18 cellular contexts compared by ENCODE assay signal in the genomic region with DNA sequence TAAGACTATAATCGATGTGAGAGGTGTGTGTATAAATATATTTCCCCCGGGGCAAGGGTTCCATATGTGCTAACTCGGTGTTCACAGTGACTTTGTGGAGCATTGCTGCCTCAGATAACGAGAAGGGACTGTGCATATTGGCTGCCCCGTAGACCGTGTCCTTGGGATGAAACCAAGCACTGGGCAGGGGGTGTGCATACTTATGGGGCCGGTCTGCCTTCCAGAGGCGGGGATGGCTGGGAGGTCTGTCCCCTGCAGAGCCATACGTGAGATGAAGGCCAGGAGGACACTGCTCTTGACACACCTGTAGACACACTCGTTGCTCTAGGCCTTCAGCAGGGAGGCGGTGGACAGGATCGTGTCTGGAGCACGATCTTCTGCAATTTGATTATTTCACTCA. TPM values are rescaled to one million over a fixed set of nuclear protein-coding genes. Genes with fewer than 3 reads are reported as not detected.
A peak's percentile ranks its signal among the peaks of the same experiment; 100 is the strongest.
DNase-seq lines count a peak whose midpoint lies in the region; ATAC-seq, FAIRE-seq and TF ChIP-seq lines count a peak whose summit lies in the region.
"Had no signal": no experiment of that assay in that cellular context is flagged by ENCODE, and none has a peak within 500 bp of the region (broad histone marks: within the 10 kb centered on the region; RNA-seq: fewer than 3 reads in every experiment).

No MANE protein-coding gene starts in this region.

- no peak overlapping the region for H3K9ac ChIP-seq in mesenchymal stem cell (ENCODE audit: low read length)

- H3K9me3 ChIP-seq in mesenchymal stem cell (ENCODE audit: control insufficient read depth, low read length), result no peaks in the 10 kb centered on the region
- H3K9me3 ChIP-seq in WERI-Rb-1 (ENCODE audit: severe bottlenecking), result no peaks in the 10 kb centered on the region
- H3K9me3 ChIP-seq: Peyer's patch had no signal

- H3K14ac ChIP-seq in mesenchymal stem cell (ENCODE audit: low read length in 2 of 2), result no peak overlapping the region

- H3K9me3 Mint-ChIP-seq in stimulated activated naive B cell treated with anti-CD40 and anti-IgM and Interleukin-4, amounts not matched to agents 10 μg/mL and 1 μg/mL and 100 μg/mL, for 72 hours, result no peaks in the 10 kb centered on the region
- H3K9me3 Mint-ChIP-seq: CD8-positive, alpha-beta T cell had no signal

- DNase-seq in HK-2 (ENCODE audit: unreplicated experiment) (peak; percentile 7), brain microvascular endothelial cell (no peak), mesenchymal stem cell (no peak), urothelium cell line (ENCODE audit: low spot score) (no peak), WERI-Rb-1 (no peak)
- DNase-seq in stimulated activated naive B cell treated with anti-CD40 and anti-IgM and Interleukin-4, amounts not matched to agents 10 μg/mL and 1 μg/mL and 100 μg/mL, for 72 hours, result no peak
- DNase-seq: CD8-positive, alpha-beta T cell; DND-41; KBM-7; NCI-H1092; NCI-H1694; NCI-H446; NCI-H748 treated with DMSO at 0.1 percent for 48 hours; SHP77 treated with DMSO at 0.1 percent for 48 hours had no signal

- H3K4me3 Mint-ChIP-seq in stimulated activated naive B cell treated with anti-CD40 and anti-IgM and Interleukin-4, amounts not matched to agents 10 μg/mL and 1 μg/mL and 100 μg/mL, for 72 hours, result no peak overlapping the region
- H3K4me3 Mint-ChIP-seq: CD8-positive, alpha-beta T cell; GM23338 had no signal

- H3K36me3 ChIP-seq in brain microvascular endothelial cell (replicated peaks) (no peaks in the 10 kb centered on the region), mesenchymal stem cell (ENCODE audit: control insufficient read depth in 1 of 2, insufficient read depth in 2 of 2, low read depth in 1 of 2, low read length in 2 of 2) (no peaks in the 10 kb centered on the region), WERI-Rb-1 (no peaks in the 10 kb centered on the region)
- H3K36me3 ChIP-seq: Peyer's patch had no signal

- peaks cover 12% of the 10 kb centered on the region for H3K4me1 ChIP-seq in mesenchymal stem cell (ENCODE audit: control insufficient read depth, insufficient read depth, low read depth, low read length)
- H3K4me1 ChIP-seq: Peyer's patch had no signal

- no peak overlapping the region for H3K4ac ChIP-seq in mesenchymal stem cell (ENCODE audit: low read depth in 1 of 2, low read length in 2 of 2)

- H3K4me3 ChIP-seq in brain microvascular endothelial cell (ENCODE audit: low read depth, low read length), result no peak overlapping the region
- H3K4me3 ChIP-seq in mesenchymal stem cell (ENCODE audit: insufficient read depth in 1 of 2, low read depth in 1 of 2, low read length in 2 of 2), result no peak overlapping the region
- H3K4me3 ChIP-seq in WERI-Rb-1 (ENCODE audit: low read depth, low read length), result no peak overlapping the region
- H3K4me3 ChIP-seq: GM23338, Peyer's patch had no signal

- no peak overlapping the region for H2BK120ac ChIP-seq in mesenchymal stem cell (ENCODE audit: low read depth, low read length)

- no peak overlapping the region for H4K91ac ChIP-seq in mesenchymal stem cell (ENCODE audit: low read length)

- no peak overlapping the region for H2AFZ ChIP-seq in mesenchymal stem cell (ENCODE audit: low read depth, low read length)
- H2AFZ ChIP-seq: GM23338 had no signal

- H3K23ac ChIP-seq in mesenchymal stem cell (ENCODE audit: low read length in 2 of 2), result no peak overlapping the region

- H3K27ac ChIP-seq in brain microvascular endothelial cell (peak overlapping the region; percentile 81), mesenchymal stem cell (ENCODE audit: low read length, poor library complexity, severe bottlenecking) (peak overlapping the region; percentile 86), WERI-Rb-1 (no peak overlapping the region)
- H3K27ac ChIP-seq: HL-60, Peyer's patch had no signal

- H3K27me3 ChIP-seq in brain microvascular endothelial cell (replicated peaks), result no peaks in the 10 kb centered on the region
- no peaks in the 10 kb centered on the region for H3K27me3 ChIP-seq in mesenchymal stem cell (ENCODE audit: control insufficient read depth in 1 of 2, insufficient read depth in 1 of 2, low read length in 2 of 2)
- no peaks in the 10 kb centered on the region for H3K27me3 ChIP-seq in WERI-Rb-1 (ENCODE audit: insufficient read depth, low read depth, severe bottlenecking)
- H3K27me3 ChIP-seq: Peyer's patch had no signal

- H2BK5ac ChIP-seq in mesenchymal stem cell (ENCODE audit: low read depth, low read length, poor library complexity, severe bottlenecking), result no peak overlapping the region

- H3K4me2 ChIP-seq in mesenchymal stem cell (ENCODE audit: low read length, poor library complexity, severe bottlenecking), result no peak overlapping the region
- H3K4me2 ChIP-seq: GM23338 had no signal

- H3K27me3 Mint-ChIP-seq in stimulated activated naive B cell treated with anti-CD40 and anti-IgM and Interleukin-4, amounts not matched to agents 10 μg/mL and 1 μg/mL and 100 μg/mL, for 72 hours, result peaks cover 6 to 14% of the 10 kb centered on the region in 2 donors

- H4K8ac ChIP-seq in mesenchymal stem cell (ENCODE audit: low read length), result no peak overlapping the region

- WGBS in mesenchymal stem cell, result 72% methylated on average over 13 of the region's 13 CpGs

- FAIRE-seq in urothelium cell line (lab: Jason Lieb, UNC), result peak; percentile 44

- H3K79me1 ChIP-seq in mesenchymal stem cell (replicated peaks; ENCODE audit: low read length, poor library complexity, severe bottlenecking), result no peaks in the 10 kb centered on the region

- no peak overlapping the region for H2BK15ac ChIP-seq in mesenchymal stem cell (ENCODE audit: low read depth, poor library complexity, severe bottlenecking)

- ATAC-seq in HG03342 (IDR thresholded peaks at IDR 0.05; ENCODE audit: unreplicated experiment), result no peak
- ATAC-seq in stimulated activated naive B cell treated with anti-CD40 and anti-IgM and Interleukin-4, amounts not matched to agents 10 μg/mL and 1 μg/mL and 100 μg/mL, for 72 hours (replicated peaks), result no peak
- ATAC-seq: CD8-positive, alpha-beta T cell; GM23338 had no signal

- no peak overlapping the region for H3K18ac ChIP-seq in mesenchymal stem cell (ENCODE audit: low read depth in 1 of 2, low read length in 2 of 2)

- no peak overlapping the region for H2AK5ac ChIP-seq in mesenchymal stem cell (ENCODE audit: low read length, severe bottlenecking)

- in situ Hi-C loops in brain microvascular endothelial cell (cut with HindIII; ENCODE audit: low pct_ligation_motif_present, low sequenced_read_pairs), result no loop called here

- H3K27ac Mint-ChIP-seq in stimulated activated naive B cell treated with anti-CD40 and anti-IgM and Interleukin-4, amounts not matched to agents 10 μg/mL and 1 μg/mL and 100 μg/mL, for 72 hours, result no peak overlapping the region
- H3K27ac Mint-ChIP-seq: CD8-positive, alpha-beta T cell; GM23338 had no signal

- TF ChIP-seq CTCF in brain microvascular endothelial cell (IDR thresholded peaks at IDR 0.05; ENCODE audit: low read depth, low read length, missing control alignments) (no peak), WERI-Rb-1 (IDR thresholded peaks at IDR 0.05; ENCODE audit: low read depth, low read length) (no peak)

- H3K36me3 Mint-ChIP-seq in stimulated activated naive B cell treated with anti-CD40 and anti-IgM and Interleukin-4, amounts not matched to agents 10 μg/mL and 1 μg/mL and 100 μg/mL, for 72 hours, result no peaks in the 10 kb centered on the region
- H3K36me3 Mint-ChIP-seq: CD8-positive, alpha-beta T cell had no signal

- H2BK12ac ChIP-seq in mesenchymal stem cell (ENCODE audit: low read length in 2 of 2), result no peak overlapping the region

- H3K4me1 Mint-ChIP-seq in stimulated activated naive B cell treated with anti-CD40 and anti-IgM and Interleukin-4, amounts not matched to agents 10 μg/mL and 1 μg/mL and 100 μg/mL, for 72 hours, result no peaks in the 10 kb centered on the region
- H3K4me1 Mint-ChIP-seq: GM23338 had no signal

RNA-seq across cellular contexts. Expression of gene ZNF354A, which starts 56.0 kb away (rescaled TPM):
- polyA plus RNA-seq in mesenchymal stem cell (2013, experiment 1 of 2), result 9.4 TPM
- 9.4 TPM for polyA plus RNA-seq in mesenchymal stem cell (2013, experiment 2 of 2)
